In genomic region chr11:133784359-133784758, GRCh38 we compare ENCODE assay signal across 7 cellular contexts.
"Had no signal": no experiment of that assay in that cellular context is flagged by ENCODE, and none has a peak within 500 bp of the region (broad histone marks: within the 10 kb centered on the region; RNA-seq: fewer than 3 reads in every experiment).

No MANE protein-coding gene starts in this region.

- DNase-seq: GM23248, GOT3, H7, HFFc6 had no signal

- H3K9me3 ChIP-seq: HAP-1 had no signal

- H3K4me3 ChIP-seq: GM23248, HAP-1 had no signal

- H3K27ac ChIP-seq: GM23248, HL-60 had no signal

- H3K4me3 Mint-ChIP-seq: HFFc6, IgD-negative memory B cell had no signal

- H3K36me3 Mint-ChIP-seq: IgD-negative memory B cell had no signal

- H3K9ac ChIP-seq: GM23248 had no signal

- H3K27ac Mint-ChIP-seq: HFFc6, IgD-negative memory B cell had no signal

- H2AFZ ChIP-seq: GM23248 had no signal

- H3K36me3 ChIP-seq: HAP-1 had no signal

- H3K4me1 ChIP-seq: HAP-1 had no signal
